ENCODE assay signal across 2 cellular contexts in the genomic region with DNA sequence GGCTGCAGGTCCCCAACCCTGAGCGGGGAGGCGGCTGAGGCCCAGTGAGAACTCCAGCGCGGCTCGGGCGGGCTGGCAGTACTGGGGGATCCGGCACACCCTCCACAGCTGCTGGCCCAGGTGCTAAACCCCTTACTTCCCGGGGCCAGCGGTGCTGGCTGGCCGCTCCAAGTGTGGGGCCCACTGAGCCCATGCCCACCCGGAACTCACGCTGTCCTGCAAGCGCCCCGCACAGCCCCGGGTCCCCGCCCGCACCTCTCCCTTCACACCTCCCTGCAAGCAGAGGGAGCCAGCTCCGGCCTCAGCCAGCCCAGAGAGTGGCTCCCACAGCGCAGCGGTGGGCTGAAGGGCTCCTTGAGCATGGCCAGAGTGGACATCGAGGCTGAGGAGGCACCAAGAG.
TF ChIP-seq lines count a peak whose summit lies in the region.

No MANE protein-coding gene starts in this region.

TF ChIP-seq in SK-N-SH, 30 proteins besides CTCF, POLR2A, EP300 and RAD21:
- TF ChIP-seq RCOR1 (IDR thresholded peaks at IDR 0.05; ENCODE audit: low read length): no peak
- TF ChIP-seq, protein P1, sequence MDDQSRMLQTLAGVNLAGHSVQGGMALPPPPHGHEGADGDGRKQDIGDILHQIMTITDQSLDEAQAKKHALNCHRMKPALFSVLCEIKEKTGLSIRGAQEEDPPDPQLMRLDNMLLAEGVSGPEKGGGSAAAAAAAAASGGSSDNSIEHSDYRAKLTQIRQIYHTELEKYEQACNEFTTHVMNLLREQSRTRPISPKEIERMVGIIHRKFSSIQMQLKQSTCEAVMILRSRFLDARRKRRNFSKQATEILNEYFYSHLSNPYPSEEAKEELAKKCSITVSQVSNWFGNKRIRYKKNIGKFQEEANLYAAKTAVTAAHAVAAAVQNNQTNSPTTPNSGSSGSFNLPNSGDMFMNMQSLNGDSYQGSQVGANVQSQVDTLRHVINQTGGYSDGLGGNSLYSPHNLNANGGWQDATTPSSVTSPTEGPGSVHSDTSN (IDR thresholded peaks at IDR 0.05): no peak
- no peak for TF ChIP-seq FOSL2 (IDR thresholded peaks at IDR 0.05; ENCODE audit: borderline replicate concordance, low read depth)
- TF ChIP-seq SIN3A (IDR thresholded peaks at IDR 0.05; ENCODE audit: borderline replicate concordance, low read depth, low read length): no peak
- TF ChIP-seq JUND (IDR thresholded peaks at IDR 0.05): no peak
- no peak for TF ChIP-seq RFX5 (IDR thresholded peaks at IDR 0.05; ENCODE audit: low read length)
- TF ChIP-seq POLR2AphosphoS5 (IDR thresholded peaks at IDR 0.05; ENCODE audit: low read depth, low read length): no peak
- TF ChIP-seq, protein P2, sequence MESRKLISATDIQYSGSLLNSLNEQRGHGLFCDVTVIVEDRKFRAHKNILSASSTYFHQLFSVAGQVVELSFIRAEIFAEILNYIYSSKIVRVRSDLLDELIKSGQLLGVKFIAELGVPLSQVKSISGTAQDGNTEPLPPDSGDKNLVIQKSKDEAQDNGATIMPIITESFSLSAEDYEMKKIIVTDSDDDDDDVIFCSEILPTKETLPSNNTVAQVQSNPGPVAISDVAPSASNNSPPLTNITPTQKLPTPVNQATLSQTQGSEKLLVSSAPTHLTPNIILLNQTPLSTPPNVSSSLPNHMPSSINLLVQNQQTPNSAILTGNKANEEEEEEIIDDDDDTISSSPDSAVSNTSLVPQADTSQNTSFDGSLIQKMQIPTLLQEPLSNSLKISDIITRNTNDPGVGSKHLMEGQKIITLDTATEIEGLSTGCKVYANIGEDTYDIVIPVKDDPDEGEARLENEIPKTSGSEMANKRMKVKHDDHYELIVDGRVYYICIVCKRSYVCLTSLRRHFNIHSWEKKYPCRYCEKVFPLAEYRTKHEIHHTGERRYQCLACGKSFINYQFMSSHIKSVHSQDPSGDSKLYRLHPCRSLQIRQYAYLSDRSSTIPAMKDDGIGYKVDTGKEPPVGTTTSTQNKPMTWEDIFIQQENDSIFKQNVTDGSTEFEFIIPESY (IDR thresholded peaks at IDR 0.05; ENCODE audit: borderline replicate concordance, low read depth): no peak
- no peak for TF ChIP-seq CHD2 (IDR thresholded peaks at IDR 0.05; ENCODE audit: low read length, partially characterized antibody)
- no peak for TF ChIP-seq ELF1 (IDR thresholded peaks at IDR 0.05)
- TF ChIP-seq NRF1 (IDR thresholded peaks at IDR 0.05; ENCODE audit: low read depth, low read length): no peak

TF ChIP-seq in SK-N-SH treated with all-trans-retinoic acid at 6 μM for 48 hours, 23 proteins besides CTCF, POLR2A, EP300 and RAD21:
- TF ChIP-seq, protein P3, sequence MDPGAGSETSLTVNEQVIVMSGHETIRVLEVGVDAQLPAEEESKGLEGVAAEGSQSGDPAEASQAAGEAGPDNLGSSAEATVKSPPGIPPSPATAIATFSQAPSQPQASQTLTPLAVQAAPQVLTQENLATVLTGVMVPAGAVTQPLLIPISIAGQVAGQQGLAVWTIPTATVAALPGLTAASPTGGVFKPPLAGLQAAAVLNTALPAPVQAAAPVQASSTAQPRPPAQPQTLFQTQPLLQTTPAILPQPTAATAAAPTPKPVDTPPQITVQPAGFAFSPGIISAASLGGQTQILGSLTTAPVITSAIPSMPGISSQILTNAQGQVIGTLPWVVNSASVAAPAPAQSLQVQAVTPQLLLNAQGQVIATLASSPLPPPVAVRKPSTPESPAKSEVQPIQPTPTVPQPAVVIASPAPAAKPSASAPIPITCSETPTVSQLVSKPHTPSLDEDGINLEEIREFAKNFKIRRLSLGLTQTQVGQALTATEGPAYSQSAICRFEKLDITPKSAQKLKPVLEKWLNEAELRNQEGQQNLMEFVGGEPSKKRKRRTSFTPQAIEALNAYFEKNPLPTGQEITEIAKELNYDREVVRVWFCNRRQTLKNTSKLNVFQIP (CRISPR knock-in tag; IDR thresholded peaks at IDR 0.05; ENCODE audit: borderline replicate concordance, low read depth): no peak
- TF ChIP-seq OSR1 (CRISPR knock-in tag; IDR thresholded peaks at IDR 0.05) (no peak), ZFP3 (CRISPR knock-in tag; IDR thresholded peaks at IDR 0.05) (no peak), TOX (CRISPR knock-in tag; IDR thresholded peaks at IDR 0.05; ENCODE audit: borderline replicate concordance) (no peak), ARNTL (CRISPR knock-in tag; IDR thresholded peaks at IDR 0.05; ENCODE audit: borderline replicate concordance, low read depth) (no peak)
